In the genomic region with DNA sequence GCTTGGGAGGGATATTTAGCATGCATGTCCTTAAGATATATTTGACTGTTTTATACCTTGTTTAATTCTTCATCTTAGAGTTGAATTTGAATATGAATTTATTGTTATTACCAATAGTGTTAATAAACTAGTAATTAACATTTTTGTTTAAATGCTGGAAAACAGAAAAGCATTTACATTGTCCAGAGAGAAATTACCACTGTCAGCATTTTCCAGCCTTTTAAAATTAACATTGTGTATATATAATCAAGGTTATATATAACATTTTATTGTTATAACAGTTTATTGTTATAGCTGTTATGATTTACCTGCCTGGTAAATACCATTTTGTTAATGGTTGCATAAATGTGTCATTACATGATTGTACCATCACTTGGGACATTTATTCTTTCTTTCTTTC, we compare ENCODE assay signal across 1 cellular context.
TF ChIP-seq lines count a peak whose summit lies in the region.

No MANE protein-coding gene starts in this region.

TF ChIP-seq in K562, 482 proteins besides CTCF, POLR2A, EP300 and RAD21:
- TF ChIP-seq ZNF668 (CRISPR knock-in tag; IDR thresholded peaks at IDR 0.05) (no peak), MAFF (IDR thresholded peaks at IDR 0.05; ENCODE audit: low read length) (peak; percentile 69), ZNF217 (CRISPR knock-in tag; IDR thresholded peaks at IDR 0.05) (no peak), CHD2 (IDR thresholded peaks at IDR 0.05; ENCODE audit: low read depth, low read length) (no peak), ZNF316 (IDR thresholded peaks at IDR 0.05) (peak; percentile 78), C11orf30 (IDR thresholded peaks at IDR 0.05; ENCODE audit: low read depth) (peak; percentile 70), CREB1 (IDR thresholded peaks at IDR 0.05) (no peak), CREB1 (CRISPR knock-in tag; IDR thresholded peaks at IDR 0.05) (no peak), MAFK (IDR thresholded peaks at IDR 0.05; ENCODE audit: low read length) (peak; percentile 72), MAFG (tag; conservative IDR thresholded peaks at IDR 0.05) (0 out of 2 replicates have a peak, but pooled peaks have one; percentile 17), TSC22D4 (tag; IDR thresholded peaks at IDR 0.05) (no peak), SP2 (IDR thresholded peaks at IDR 0.05; ENCODE audit: extremely low read depth, low read depth, low read length, poor library complexity, severe bottlenecking) (no peak)
